Comparison of ENCODE assay signal across 1 cellular context in genomic region chr6:2915150-2915549, GRCh38.
TF ChIP-seq lines count a peak whose summit lies in the region.

No MANE protein-coding gene starts in this region.

TF ChIP-seq in HEK293, 187 proteins besides CTCF, POLR2A, EP300 and RAD21 (continued from another document):
- TF ChIP-seq REST (tag by site-specific recombination; IDR thresholded peaks at IDR 0.05), result peak; percentile 72
